In the genomic region with DNA sequence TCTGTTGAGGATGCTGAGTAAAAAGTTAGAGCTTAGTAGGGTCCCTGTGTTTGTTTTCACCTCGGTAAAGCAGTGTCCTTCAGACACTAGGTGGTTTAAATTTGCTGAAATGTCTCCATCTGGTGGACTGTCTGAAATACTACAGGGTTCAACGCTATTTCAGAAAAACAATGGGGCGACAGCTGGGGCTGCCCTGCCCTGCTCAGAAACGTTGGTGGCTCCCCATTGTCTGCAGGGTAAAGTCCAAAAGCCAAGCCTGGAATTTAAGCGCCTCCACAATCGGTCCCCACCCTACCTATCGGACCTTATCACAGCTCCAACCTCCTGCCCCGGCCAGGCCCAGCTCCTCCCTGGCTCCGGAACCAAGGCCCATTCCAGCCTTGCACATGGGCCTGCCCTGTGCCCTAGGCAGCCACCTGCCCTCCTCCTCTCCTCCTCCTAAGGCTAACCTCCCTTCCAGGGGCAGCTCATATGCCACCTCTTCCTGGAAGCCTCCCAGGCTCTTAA, we compare ENCODE assay signal across 8 cellular contexts. TPM values are rescaled to one million over a fixed set of nuclear protein-coding genes. Genes with fewer than 3 reads are reported as not detected.
DNase-seq lines count a peak whose midpoint lies in the region; ATAC-seq and TF ChIP-seq lines count a peak whose summit lies in the region.

No MANE protein-coding gene starts in this region.

- H3K9me3 ChIP-seq in transverse colon = no peaks in the 10 kb centered on the region

- H3K27ac ChIP-seq in coronary artery = no peak overlapping the region
- H3K27ac ChIP-seq in transverse colon = peak overlapping the region; percentile 80 to 91 (median 87)

- no peaks in the 10 kb centered on the region for H3K27me3 ChIP-seq in transverse colon

- TF ChIP-seq POLR2A in transverse colon (IDR thresholded peaks at IDR 0.05) = peak; percentile 36

- DNase-seq in NCI-H446 (lab: John Stamatoyannopoulos, UW) (peak; percentile 10 to 47), NCI-H446 treated with DMSO at 0.1 percent for 48 hours (lab: John Stamatoyannopoulos, UW) (no peak), SIG-M5 treated with dmso at 0.1 percent for 504 hours (lab: John Stamatoyannopoulos, UW; ENCODE audit: unreplicated experiment) (peak; percentile 77), coronary artery (ENCODE audit: low spot score) (no peak), left lobe of liver (ENCODE audit: low spot score) (no peak), transverse colon (peak; percentile 86)

- 9% methylated on average over 9 of the region's 9 CpGs; no CpG with 5 or more reads in 1 of the 2 donors for WGBS in transverse colon (ENCODE audit: low coverage in 1 of 2), 2 donors

- peak; percentile 60 for TF ChIP-seq CTCF in coronary artery (IDR thresholded peaks at IDR 0.05)
- TF ChIP-seq CTCF in transverse colon (IDR thresholded peaks at IDR 0.05) = peak; percentile 73 to 96 (median 75)

- H3K4me1 ChIP-seq in transverse colon = peaks cover 4 to 63% (median 26%) of the 10 kb centered on the region in 4 donors

- no peaks in the 10 kb centered on the region for H3K36me3 ChIP-seq in transverse colon

- no peak for TF ChIP-seq EP300 in Ishikawa (IDR thresholded peaks at IDR 0.05; ENCODE audit: borderline replicate concordance)
- TF ChIP-seq EP300 in transverse colon (IDR thresholded peaks at IDR 0.05; ENCODE audit: low read depth) = no peak

- H3K4me3 ChIP-seq in coronary artery (no peak overlapping the region), transverse colon (no peak overlapping the region)

- TF ChIP-seq RAD21 in Ishikawa (IDR thresholded peaks at IDR 0.05; ENCODE audit: low read depth) = peak; percentile 78

- intact Hi-C loops in transverse colon (cut with DNase I; ENCODE audit: low total_unique reads) = loop anchor here (5.0 kb wide), 1 partner anchor 348 kb away; no protein-coding TSS in a partner anchor

- in situ Hi-C loops in transverse colon (cut with MboI; ENCODE audit: low pct_ligation_motif_present in 1 of 4, low pct_unique_long_range_greater_than_20kb in 1 of 4, low sequenced_read_pairs in 3 of 4) = loop anchor here (5.0 to 25.0 kb wide), 4 partner anchors 185 to 355 kb away; no protein-coding TSS in a partner anchor

- ATAC-seq in left lobe of liver (peak; percentile 68), HG03196 (IDR thresholded peaks at IDR 0.05; ENCODE audit: unreplicated experiment) (no peak)

TF ChIP-seq in Ishikawa, 13 proteins besides CTCF, POLR2A, EP300 and RAD21:
- TF ChIP-seq TCF12 (IDR thresholded peaks at IDR 0.05; ENCODE audit: low read depth) (no peak), CREB1 (IDR thresholded peaks at IDR 0.05; ENCODE audit: low read depth) (no peak), NFIC (IDR thresholded peaks at IDR 0.05) (no peak), EGR1 (IDR thresholded peaks at IDR 0.05) (no peak), FOXM1 (IDR thresholded peaks at IDR 0.05; ENCODE audit: borderline replicate concordance, low read depth) (no peak), TAF1 (IDR thresholded peaks at IDR 0.05; ENCODE audit: low read depth) (no peak), YY1 (IDR thresholded peaks at IDR 0.05; ENCODE audit: low read depth) (no peak), CEBPB (IDR thresholded peaks at IDR 0.05) (no peak), TEAD4 (IDR thresholded peaks at IDR 0.05) (no peak), ZBTB7A (IDR thresholded peaks at IDR 0.05; ENCODE audit: low read depth) (no peak)
- TF ChIP-seq, protein P1, sequence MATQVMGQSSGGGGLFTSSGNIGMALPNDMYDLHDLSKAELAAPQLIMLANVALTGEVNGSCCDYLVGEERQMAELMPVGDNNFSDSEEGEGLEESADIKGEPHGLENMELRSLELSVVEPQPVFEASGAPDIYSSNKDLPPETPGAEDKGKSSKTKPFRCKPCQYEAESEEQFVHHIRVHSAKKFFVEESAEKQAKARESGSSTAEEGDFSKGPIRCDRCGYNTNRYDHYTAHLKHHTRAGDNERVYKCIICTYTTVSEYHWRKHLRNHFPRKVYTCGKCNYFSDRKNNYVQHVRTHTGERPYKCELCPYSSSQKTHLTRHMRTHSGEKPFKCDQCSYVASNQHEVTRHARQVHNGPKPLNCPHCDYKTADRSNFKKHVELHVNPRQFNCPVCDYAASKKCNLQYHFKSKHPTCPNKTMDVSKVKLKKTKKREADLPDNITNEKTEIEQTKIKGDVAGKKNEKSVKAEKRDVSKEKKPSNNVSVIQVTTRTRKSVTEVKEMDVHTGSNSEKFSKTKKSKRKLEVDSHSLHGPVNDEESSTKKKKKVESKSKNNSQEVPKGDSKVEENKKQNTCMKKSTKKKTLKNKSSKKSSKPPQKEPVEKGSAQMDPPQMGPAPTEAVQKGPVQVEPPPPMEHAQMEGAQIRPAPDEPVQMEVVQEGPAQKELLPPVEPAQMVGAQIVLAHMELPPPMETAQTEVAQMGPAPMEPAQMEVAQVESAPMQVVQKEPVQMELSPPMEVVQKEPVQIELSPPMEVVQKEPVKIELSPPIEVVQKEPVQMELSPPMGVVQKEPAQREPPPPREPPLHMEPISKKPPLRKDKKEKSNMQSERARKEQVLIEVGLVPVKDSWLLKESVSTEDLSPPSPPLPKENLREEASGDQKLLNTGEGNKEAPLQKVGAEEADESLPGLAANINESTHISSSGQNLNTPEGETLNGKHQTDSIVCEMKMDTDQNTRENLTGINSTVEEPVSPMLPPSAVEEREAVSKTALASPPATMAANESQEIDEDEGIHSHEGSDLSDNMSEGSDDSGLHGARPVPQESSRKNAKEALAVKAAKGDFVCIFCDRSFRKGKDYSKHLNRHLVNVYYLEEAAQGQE (IDR thresholded peaks at IDR 0.05; ENCODE audit: low read depth) = no peak
- TF ChIP-seq, protein P2, sequence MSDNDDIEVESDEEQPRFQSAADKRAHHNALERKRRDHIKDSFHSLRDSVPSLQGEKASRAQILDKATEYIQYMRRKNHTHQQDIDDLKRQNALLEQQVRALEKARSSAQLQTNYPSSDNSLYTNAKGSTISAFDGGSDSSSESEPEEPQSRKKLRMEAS (IDR thresholded peaks at IDR 0.05) = no peak
- TF ChIP-seq, protein P3, sequence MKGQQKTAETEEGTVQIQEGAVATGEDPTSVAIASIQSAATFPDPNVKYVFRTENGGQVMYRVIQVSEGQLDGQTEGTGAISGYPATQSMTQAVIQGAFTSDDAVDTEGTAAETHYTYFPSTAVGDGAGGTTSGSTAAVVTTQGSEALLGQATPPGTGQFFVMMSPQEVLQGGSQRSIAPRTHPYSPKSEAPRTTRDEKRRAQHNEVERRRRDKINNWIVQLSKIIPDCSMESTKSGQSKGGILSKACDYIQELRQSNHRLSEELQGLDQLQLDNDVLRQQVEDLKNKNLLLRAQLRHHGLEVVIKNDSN (IDR thresholded peaks at IDR 0.05) = no peak

RNA-seq across cellular contexts. Expression of a gene that starts 4.3 kb away (rescaled TPM):
- total RNA-seq in left lobe of liver (4.8 TPM), transverse colon (10 to 100 TPM; 20.9 to 47.6 (median 30.1) TPM)

Comparison
In these comparisons a context has a peak if more than half of its experiments do, and no peak if none do; other contexts are left out.
1. DNase-seq: peak in NCI-H446 (2 of 2), SIG-M5 treated with dmso at 0.1 percent for 504 hours (single experiment) and transverse colon (single experiment); none in NCI-H446 treated with DMSO at 0.1 percent for 48 hours (single experiment), coronary artery (single experiment) and left lobe of liver (single experiment).
2. H3K27ac ChIP-seq: peak in transverse colon (4 of 4); none in coronary artery (0 of 2).